29 cellular contexts compared by ENCODE assay signal in genomic region chr6:80001337-80001736, GRCh38. TPM values are rescaled to one million over a fixed set of nuclear protein-coding genes. Genes with fewer than 3 reads are reported as not detected.
"Had no signal": no experiment of that assay in that cellular context is flagged by ENCODE, and none has a peak within 500 bp of the region (broad histone marks: within the 10 kb centered on the region; RNA-seq: fewer than 3 reads in every experiment).

No MANE protein-coding gene starts in this region.

- H3K27me3 ChIP-seq: neural progenitor cell, ovary, suprapubic skin, testis, tibial artery, upper lobe of right lung, uterus had no signal

- H3K27ac Mint-ChIP-seq: naive thymus-derived CD4-positive, alpha-beta T cell; natural killer cell; nephron progenitor cell; neural progenitor cell; progenitor cell of endocrine pancreas; stimulated activated effector memory CD8-positive, alpha-beta T cell treated with anti-CD3 and anti-CD28 coated beads, Interleukin-12 subunit alpha, Interleukin-12 subunit beta, amount 100 ng/mL, for 72 hours; stimulated activated naive B cell treated with anti-CD40 and anti-IgM and Interleukin-4, amounts not matched to agents 10 μg/mL and 1 μg/mL and 100 μg/mL, for 72 hours; stimulated activated naive CD8-positive, alpha-beta T cell treated with anti-CD3 and anti-CD28 coated beads, Interleukin-15, amount 100 ng/mL, for 72 hours; type B pancreatic cell had no signal

- H3K79me2 ChIP-seq: parathyroid adenoma had no signal

- H3K4me3 Mint-ChIP-seq: naive thymus-derived CD4-positive, alpha-beta T cell; natural killer cell; nephron progenitor cell; neural progenitor cell; stimulated activated effector memory CD8-positive, alpha-beta T cell treated with anti-CD3 and anti-CD28 coated beads, Interleukin-12 subunit alpha, Interleukin-12 subunit beta, amount 100 ng/mL, for 72 hours; stimulated activated naive B cell treated with anti-CD40 and anti-IgM and Interleukin-4, amounts not matched to agents 10 μg/mL and 1 μg/mL and 100 μg/mL, for 72 hours; stimulated activated naive CD8-positive, alpha-beta T cell treated with anti-CD3 and anti-CD28 coated beads, Interleukin-15, amount 100 ng/mL, for 72 hours; type B pancreatic cell had no signal

- H3K4me1 ChIP-seq: parathyroid adenoma, psoas muscle, testis, uterus had no signal

- H3K9me3 ChIP-seq: ovary, psoas muscle, suprapubic skin, testis, tibial artery, transverse colon, upper lobe of right lung, uterus had no signal

- H2AFZ ChIP-seq: neural progenitor cell, parathyroid adenoma had no signal

- H3K9ac ChIP-seq: neural progenitor cell, parathyroid adenoma had no signal

- H3K4me3 ChIP-seq: neural progenitor cell, ovary, psoas muscle, skin epidermis, suprapubic skin, testis, tibial artery, transverse colon, upper lobe of right lung, uterus had no signal

- ATAC-seq: naive thymus-derived CD4-positive, alpha-beta T cell; natural killer cell; psoas muscle; right cardiac atrium; sciatic nerve; stimulated activated effector memory CD8-positive, alpha-beta T cell treated with anti-CD3 and anti-CD28 coated beads, Interleukin-12 subunit alpha, Interleukin-12 subunit beta, amount 100 ng/mL, for 72 hours; stimulated activated naive B cell treated with anti-CD40 and anti-IgM and Interleukin-4, amounts not matched to agents 10 μg/mL and 1 μg/mL and 100 μg/mL, for 72 hours; stimulated activated naive CD8-positive, alpha-beta T cell treated with anti-CD3 and anti-CD28 coated beads, Interleukin-15, amount 100 ng/mL, for 72 hours; upper lobe of right lung had no signal

- H3K36me3 ChIP-seq: ovary, suprapubic skin, tibial artery, transverse colon, upper lobe of right lung, uterus had no signal

- H3K4me2 ChIP-seq: neural progenitor cell had no signal

- H3K9me3 Mint-ChIP-seq: natural killer cell; neural progenitor cell; stimulated activated effector memory CD8-positive, alpha-beta T cell treated with anti-CD3 and anti-CD28 coated beads, Interleukin-12 subunit alpha, Interleukin-12 subunit beta, amount 100 ng/mL, for 72 hours; stimulated activated naive B cell treated with anti-CD40 and anti-IgM and Interleukin-4, amounts not matched to agents 10 μg/mL and 1 μg/mL and 100 μg/mL, for 72 hours; stimulated activated naive CD8-positive, alpha-beta T cell treated with anti-CD3 and anti-CD28 coated beads, Interleukin-15, amount 100 ng/mL, for 72 hours; type B pancreatic cell had no signal

- DNase-seq: naive thymus-derived CD4-positive, alpha-beta T cell; natural killer cell; nephron progenitor cell; occipital lobe; ovary; posterior cingulate gyrus; psoas muscle; right cardiac atrium; stimulated activated CD4-positive, alpha-beta T cell treated with anti-CD3 and anti-CD28 coated beads, Interleukin-15, amount 100 ng/mL, for 24 hours; stimulated activated CD4-positive, alpha-beta T cell treated with anti-CD3 and anti-CD28 coated beads, Interleukin-2, amount 100 ng/mL, for 24 hours; stimulated activated CD4-positive, alpha-beta T cell treated with anti-CD3 and anti-CD28 coated beads, Interleukin-2, amount 100 ng/mL, for 48 hours; stimulated activated CD4-positive, alpha-beta T cell treated with anti-CD3 and anti-CD28 coated beads, Interleukin-4, amount 100 ng/mL, for 24 hours; stimulated activated naive B cell treated with anti-CD40 and anti-IgM and Interleukin-4, amounts not matched to agents 10 μg/mL and 1 μg/mL and 100 μg/mL, for 72 hours; stimulated activated naive CD4-positive, alpha-beta T cell treated with Interleukin-2 at 50 U/mL for 16 hours; stimulated activated naive CD8-positive, alpha-beta T cell treated with anti-CD3 and anti-CD28 coated beads, Interleukin-15, amount 100 ng/mL, for 72 hours; substantia nigra; testis; tibial artery; transverse colon; upper lobe of right lung; uterus had no signal

- H3K36me3 Mint-ChIP-seq: natural killer cell, type B pancreatic cell had no signal

- H3K27me3 Mint-ChIP-seq: progenitor cell of endocrine pancreas; stimulated activated naive CD8-positive, alpha-beta T cell treated with anti-CD3 and anti-CD28 coated beads, Interleukin-15, amount 100 ng/mL, for 72 hours; type B pancreatic cell had no signal

- H3K27ac ChIP-seq: neural progenitor cell, ovary, parathyroid adenoma, psoas muscle, skin epidermis, suprapubic skin, testis, tibial artery, transverse colon, upper lobe of right lung, uterus had no signal

RNA-seq across cellular contexts. Expression of gene ELOVL4, which starts 54.0 kb away (rescaled TPM):
- total RNA-seq: natural killer cell had no signal
